ENCODE assay signal across 12 cellular contexts in the genomic region with DNA sequence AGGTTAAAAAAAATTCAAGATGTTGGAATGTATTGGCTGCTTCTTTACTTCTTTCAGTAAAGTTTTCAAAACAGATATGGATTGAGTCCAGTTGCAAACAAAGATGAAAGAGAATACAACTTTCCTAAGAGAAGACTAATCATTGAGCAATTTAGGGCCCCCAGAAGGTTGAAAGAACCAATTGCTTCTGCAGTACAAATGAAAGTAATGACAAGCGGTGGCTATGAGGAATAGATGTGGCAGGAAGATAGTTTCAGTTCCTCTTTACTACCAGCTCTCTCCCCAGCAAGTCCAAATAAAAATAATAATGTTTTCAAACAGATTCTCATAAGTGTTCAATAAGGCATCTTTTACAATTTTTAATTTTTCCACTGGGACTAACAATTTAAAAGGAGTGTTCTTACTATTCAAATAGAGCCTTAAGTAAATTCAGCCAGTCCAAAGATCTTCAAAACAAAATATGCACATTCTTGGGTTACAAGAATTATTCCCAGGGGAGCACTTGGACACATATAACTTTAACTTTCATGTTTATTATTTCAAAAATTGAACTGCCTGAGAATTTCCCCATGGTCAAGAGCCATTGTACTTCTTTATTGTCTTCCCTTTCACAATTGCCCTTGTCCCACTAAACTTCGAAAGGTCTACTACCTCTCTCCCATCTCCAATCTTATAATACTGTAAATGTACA.
DNase-seq lines count a peak whose midpoint lies in the region; ATAC-seq, FAIRE-seq and TF ChIP-seq lines count a peak whose summit lies in the region.
"Had no signal": no experiment of that assay in that cellular context is flagged by ENCODE, and none has a peak within 500 bp of the region (broad histone marks: within the 10 kb centered on the region; RNA-seq: fewer than 3 reads in every experiment).

No MANE protein-coding gene starts in this region.

- no peak for FAIRE-seq in kidney (lab: Jason Lieb, UNC)

- H3K27me3 ChIP-seq in heart left ventricle, result no peaks in the 10 kb centered on the region
- H3K27me3 ChIP-seq: MG63 had no signal

- intact Hi-C loops in kidney (cut with DNase I), result no loop called here
- intact Hi-C loops in heart left ventricle (cut with DNase I), result no loop called here

- 85 to 90% (median 88%) methylated on average over 2 of the region's 2 CpGs for WGBS in heart left ventricle, 4 donors

- H3K27ac ChIP-seq in kidney (ENCODE audit: low read depth in 2 of 2, low read length in 2 of 2) (no peak overlapping the region), heart left ventricle (no peak overlapping the region)
- H3K27ac ChIP-seq: prostate gland had no signal

- no peak overlapping the region for H3K9ac ChIP-seq in kidney (ENCODE audit: low read length in 2 of 2)

- in situ Hi-C loops in KBM-7 (cut with MboI; ENCODE audit: low pct_unique_long_range_greater_than_20kb, low sequenced_read_pairs), result no loop called here

- H3K9me3 ChIP-seq in kidney (ENCODE audit: control insufficient read depth in 1 of 2, low read length in 2 of 2) (no peaks in the 10 kb centered on the region), heart left ventricle (no peaks in the 10 kb centered on the region)
- H3K9me3 ChIP-seq: MG63, prostate gland had no signal

- H3K4me3 ChIP-seq in kidney (ENCODE audit: low read length in 2 of 2) (no peak overlapping the region), heart left ventricle (no peak overlapping the region)
- H3K4me3 ChIP-seq: MG63, prostate gland had no signal

- H3K36me3 ChIP-seq in kidney (ENCODE audit: control insufficient read depth in 1 of 2, insufficient read depth in 2 of 2, low read length in 2 of 2) (no peaks in the 10 kb centered on the region), heart left ventricle (no peaks in the 10 kb centered on the region)
- H3K36me3 ChIP-seq: MG63, prostate gland had no signal

- H3K4me1 ChIP-seq in kidney (ENCODE audit: control insufficient read depth in 1 of 2, insufficient read depth in 1 of 2, low read depth in 1 of 2, low read length in 2 of 2), result no peaks in the 10 kb centered on the region
- H3K4me1 ChIP-seq in heart left ventricle, result no peaks in the 10 kb centered on the region
- H3K4me1 ChIP-seq: prostate gland had no signal

- peak; percentile 67 for DNase-seq in KBM-7
- DNase-seq in germinal center (ENCODE audit: low spot score), result peak; percentile 49
- no peak for DNase-seq in kidney
- DNase-seq in stimulated activated CD4-positive, alpha-beta T cell treated with anti-CD3 and anti-CD28 coated beads, Interleukin-1b, Interleukin-23, amount 100 ng/mL, for 48 hours, result no peak
- no peak for DNase-seq in heart left ventricle
- DNase-seq in NCI-H1092 treated with DMSO at 0.1 percent for 48 hours (lab: John Stamatoyannopoulos, UW), result no peak
- DNase-seq: MG63; stimulated activated naive CD8-positive, alpha-beta T cell treated with anti-CD3 and anti-CD28 coated beads, Interleukin-15, amount 100 ng/mL, for 72 hours; T-helper 17 cell had no signal

- peak; percentile 98 for ATAC-seq in GM18873 (IDR thresholded peaks at IDR 0.05; ENCODE audit: low FRiP score, unreplicated experiment)
- ATAC-seq in HG02623 (IDR thresholded peaks at IDR 0.05; ENCODE audit: unreplicated experiment), result peak; percentile 99
- no peak for ATAC-seq in heart left ventricle
- ATAC-seq: stimulated activated naive CD8-positive, alpha-beta T cell treated with anti-CD3 and anti-CD28 coated beads, Interleukin-15, amount 100 ng/mL, for 72 hours; T-helper 17 cell had no signal

- TF ChIP-seq CTCF in kidney (IDR thresholded peaks at IDR 0.05; ENCODE audit: borderline replicate concordance, extremely low read depth, insufficient read depth), result no peak
- no peak for TF ChIP-seq CTCF in heart left ventricle (IDR thresholded peaks at IDR 0.05)

- no peak for TF ChIP-seq POLR2A in heart left ventricle (IDR thresholded peaks at IDR 0.05)

Comparison
In these comparisons a context has a peak if more than half of its experiments do, and no peak if none do; other contexts are left out.
1. ATAC-seq: peak in GM18873 (single experiment) and HG02623 (single experiment); none in heart left ventricle (0 of 4).
2. DNase-seq: peak in KBM-7 (single experiment) and germinal center (single experiment); none in kidney (single experiment), stimulated activated CD4-positive, alpha-beta T cell treated with anti-CD3 and anti-CD28 coated beads, Interleukin-1b, Interleukin-23, amount 100 ng/mL, for 48 hours (single experiment), heart left ventricle (0 of 5) and NCI-H1092 treated with DMSO at 0.1 percent for 48 hours (single experiment).